ENCODE assay signal across 18 cellular contexts in genomic region chr11:20055312-20055711, GRCh38.
DNase-seq lines count a peak whose midpoint lies in the region; ATAC-seq and TF ChIP-seq lines count a peak whose summit lies in the region.
"Had no signal": no experiment of that assay in that cellular context is flagged by ENCODE, and none has a peak within 500 bp of the region (broad histone marks: within the 10 kb centered on the region; RNA-seq: fewer than 3 reads in every experiment).

No MANE protein-coding gene starts in this region.

- DNase-seq in NCI-H1105 (lab: John Stamatoyannopoulos, UW), result peak; percentile 40
- peak; percentile 60 for DNase-seq in MCF 10A (ENCODE audit: unreplicated experiment)
- DNase-seq in gastrocnemius medialis, result peak; percentile 31 to 54
- DNase-seq in RKO (ENCODE audit: low spot score), result no peak
- DNase-seq in hepatocyte (ENCODE audit: low spot score), result no peak
- DNase-seq: activated CD4-positive, alpha-beta T cell treated with anti-CD3 and anti-CD28 coated beads for 48 hours; activated T-cell treated with anti-CD3 and anti-CD28 coated beads for 4 hours; BE2C; mucosa of descending colon; NCI-H1048; NCI-H226; SJCRH30; stimulated activated CD4-positive, alpha-beta T cell treated with anti-CD3 and anti-CD28 coated beads, Interleukin-12 subunit alpha, Interleukin-12 subunit beta, amount 100 ng/mL, for 4 hours; stimulated activated naive CD4-positive, alpha-beta T cell treated with Interleukin-2 at 50 U/mL for 16 hours had no signal

- H3K36me3 ChIP-seq in gastroesophageal sphincter, result peaks cover 0 to 97% of the 10 kb centered on the region in 2 donors
- no peaks in the 10 kb centered on the region for H3K36me3 ChIP-seq in gastrocnemius medialis
- H3K36me3 ChIP-seq in hepatocyte (replicated peaks; ENCODE audit: insufficient read depth, low read depth), result no peaks in the 10 kb centered on the region
- H3K36me3 ChIP-seq: BE2C had no signal

- CTCF ChIA-PET in MCF 10A (lab: Yijun Ruan, JAX), result interaction anchor here (0.5 to 7.1 kb wide), 19 partner anchors 19 to 149 kb away, joined by 3 to 53 read pairs (median 3); no protein-coding TSS in a partner anchor

- 14% methylated on average over 2 of the region's 2 CpGs for WGBS in gastroesophageal sphincter (ENCODE audit: low coverage in 1 of 2), 2 donors
- 85% methylated on average over 2 of the region's 2 CpGs for WGBS in hepatocyte (ENCODE audit: low lambda C conversion rate, missing lambda C conversion rate)

- H3K9me2 ChIP-seq in hepatocyte (replicated peaks; ENCODE audit: insufficient read depth), result no peaks in the 10 kb centered on the region

- H3K4me1 Mint-ChIP-seq in MCF 10A (ENCODE audit: insufficient read depth, unreplicated experiment), result peaks cover 67% of the 10 kb centered on the region
- H3K4me1 Mint-ChIP-seq: activated naive CD4-positive, alpha-beta T cell treated with anti-CD3 and anti-CD28 coated beads, Interleukin-2, amount 50 U/mL, for 24 hours had no signal

- no TSS peak for BruUV-seq in MCF 10A (replicated peaks; lab: Mats Ljungman, UMichigan)

- H3K27ac Mint-ChIP-seq in MCF 10A (ENCODE audit: low read depth, unreplicated experiment), result peak overlapping the region; percentile 90
- H3K27ac Mint-ChIP-seq: activated naive CD4-positive, alpha-beta T cell treated with anti-CD3 and anti-CD28 coated beads, Interleukin-2, amount 50 U/mL, for 24 hours had no signal

- H3K79me2 ChIP-seq in hepatocyte, result no peaks in the 10 kb centered on the region

- POLR2A ChIA-PET in MCF 10A (lab: Yijun Ruan, JAX), result interaction anchor here (0.6 to 22.8 kb wide), 21 partner anchors 8 to 333 kb away, joined by 3 to 691 read pairs (median 7); partner anchors contain the start of gene HTATIP2

- TF ChIP-seq CTCF in MCF 10A (IDR thresholded peaks at IDR 0.05; ENCODE audit: unreplicated experiment) (no peak), gastroesophageal sphincter (IDR thresholded peaks at IDR 0.05) (no peak), gastrocnemius medialis (IDR thresholded peaks at IDR 0.05 in 4 of 5, conservative IDR thresholded peaks at IDR 0.05 in 1 of 5) (no peak), hepatocyte (IDR thresholded peaks at IDR 0.05; ENCODE audit: poor library complexity) (no peak)

- H3K4me3 ChIP-seq in gastroesophageal sphincter, result no peak overlapping the region
- no peak overlapping the region for H3K4me3 ChIP-seq in gastrocnemius medialis
- H3K4me3 ChIP-seq in hepatocyte, result no peak overlapping the region
- H3K4me3 ChIP-seq: mucosa of descending colon, SJCRH30 had no signal

- peak overlapping the region; percentile 26 for H3K4me3 Mint-ChIP-seq in MCF 10A (ENCODE audit: unreplicated experiment)
- H3K4me3 Mint-ChIP-seq: activated naive CD4-positive, alpha-beta T cell treated with anti-CD3 and anti-CD28 coated beads, Interleukin-2, amount 50 U/mL, for 24 hours had no signal

- in situ Hi-C loops in gastrocnemius medialis (cut with MboI; ENCODE audit: low sequenced_read_pairs in 4 of 4), result no loop called here

- intact Hi-C loops in MCF 10A (cut with micrococcal nuclease) (no loop called here), gastrocnemius medialis (cut with DNase I; ENCODE audit: low total_unique reads) (loop anchor here (2.0 to 5.0 kb wide), 3 partner anchors 43 to 103 kb away; no protein-coding TSS in a partner anchor)

- H3K27me3 Mint-ChIP-seq in MCF 10A (ENCODE audit: insufficient read depth, unreplicated experiment), result no peaks in the 10 kb centered on the region
- H3K27me3 Mint-ChIP-seq: activated naive CD4-positive, alpha-beta T cell treated with anti-CD3 and anti-CD28 coated beads, Interleukin-2, amount 50 U/mL, for 24 hours had no signal

- H2AFZ ChIP-seq in hepatocyte, result no peak overlapping the region

- H4K20me1 ChIP-seq in hepatocyte (ENCODE audit: insufficient read depth, poor library complexity, severe bottlenecking), result no peaks in the 10 kb centered on the region

- TF ChIP-seq EP300 in gastroesophageal sphincter (IDR thresholded peaks at IDR 0.05), result no peak

- TF ChIP-seq POLR2A in gastroesophageal sphincter (IDR thresholded peaks at IDR 0.05) (no peak), gastrocnemius medialis (IDR thresholded peaks at IDR 0.05) (no peak)

- peak overlapping the region in 3 of 4 donors; percentile 40 to 70 (median 66) for H3K27ac ChIP-seq in gastroesophageal sphincter
- peak overlapping the region; percentile 67 to 87 (median 79) for H3K27ac ChIP-seq in gastrocnemius medialis
- H3K27ac ChIP-seq in hepatocyte, result no peak overlapping the region
- H3K27ac ChIP-seq: SJCRH30 had no signal

- H3K4me2 ChIP-seq in hepatocyte, result no peak overlapping the region

- H3K4me1 ChIP-seq in gastroesophageal sphincter (peaks cover 9 to 53% (median 9%) of the 10 kb centered on the region in 3 donors), gastrocnemius medialis (peaks cover 40 to 44% of the 10 kb centered on the region in 2 donors), hepatocyte (ENCODE audit: insufficient read depth) (peaks cover 19% of the 10 kb centered on the region)
- H3K4me1 ChIP-seq: BE2C had no signal

- H3K9me3 Mint-ChIP-seq in MCF 10A (ENCODE audit: unreplicated experiment), result no peaks in the 10 kb centered on the region
- H3K9me3 Mint-ChIP-seq: activated naive CD4-positive, alpha-beta T cell treated with anti-CD3 and anti-CD28 coated beads, Interleukin-2, amount 50 U/mL, for 24 hours had no signal

- H3K9me3 ChIP-seq in gastroesophageal sphincter, result no peaks in the 10 kb centered on the region
- no peaks in the 10 kb centered on the region for H3K9me3 ChIP-seq in gastrocnemius medialis
- no peaks in the 10 kb centered on the region for H3K9me3 ChIP-seq in hepatocyte (ENCODE audit: low read depth)
- H3K9me3 ChIP-seq: BE2C, mucosa of descending colon, SJCRH30 had no signal

- H3K36me3 Mint-ChIP-seq in MCF 10A (ENCODE audit: insufficient read depth, unreplicated experiment), result peaks cover 100% of the 10 kb centered on the region
- H3K36me3 Mint-ChIP-seq: activated naive CD4-positive, alpha-beta T cell treated with anti-CD3 and anti-CD28 coated beads, Interleukin-2, amount 50 U/mL, for 24 hours had no signal

- H3K27me3 ChIP-seq in gastroesophageal sphincter (no peaks in the 10 kb centered on the region), gastrocnemius medialis (no peaks in the 10 kb centered on the region), hepatocyte (no peaks in the 10 kb centered on the region)
- H3K27me3 ChIP-seq: BE2C, SJCRH30 had no signal

- no peak for ATAC-seq in gastroesophageal sphincter
- peak; percentile 72 to 90 for ATAC-seq in gastrocnemius medialis
- ATAC-seq in GM21529 (IDR thresholded peaks at IDR 0.05; ENCODE audit: unreplicated experiment), result no peak
- ATAC-seq in GM18868 (IDR thresholded peaks at IDR 0.05; ENCODE audit: unreplicated experiment), result no peak
- ATAC-seq: mucosa of descending colon had no signal

Comparison
In these comparisons a context has a peak if more than half of its experiments do, and no peak if none do; other contexts are left out.
1. DNase-seq: peak in NCI-H1105 (single experiment), MCF 10A (single experiment) and gastrocnemius medialis (2 of 2); none in RKO (single experiment) and hepatocyte (single experiment).
2. ATAC-seq: peak in gastrocnemius medialis (2 of 2); none in gastroesophageal sphincter (single experiment), GM21529 (single experiment) and GM18868 (single experiment).